16 cellular contexts compared by ENCODE assay signal in genomic region chr19:55390461-55390880, GRCh38. TPM values are rescaled to one million over a fixed set of nuclear protein-coding genes. Genes with fewer than 3 reads are reported as not detected.
DNase-seq lines count a peak whose midpoint lies in the region; ATAC-seq, FAIRE-seq and TF ChIP-seq lines count a peak whose summit lies in the region.
"Had no signal": no experiment of that assay in that cellular context is flagged by ENCODE, and none has a peak within 500 bp of the region (broad histone marks: within the 10 kb centered on the region; RNA-seq: fewer than 3 reads in every experiment).

No MANE protein-coding gene starts in this region.

- H3K9me3 Mint-ChIP-seq in activated CD4-positive, alpha-beta T cell treated with anti-CD3 and anti-CD28 coated beads, Interleukin-2, amount 10 ng/mL, durations not matched to agents 24 days and 14 days, result no peaks in the 10 kb centered on the region

- H4K20me1 ChIP-seq in DND-41 (ENCODE audit: insufficient read depth, low read length) (peaks cover 57% of the 10 kb centered on the region), OCI-LY7 (ENCODE audit: insufficient read depth, low read length) (peaks cover 27% of the 10 kb centered on the region)

- TF ChIP-seq CTCF in A549 (IDR thresholded peaks at IDR 0.05) (no peak), DND-41 (IDR thresholded peaks at IDR 0.05; ENCODE audit: borderline replicate concordance, extremely low read depth, low read length, poor library complexity, severe bottlenecking) (no peak), OCI-LY7 (conservative IDR thresholded peaks at IDR 0.05; ENCODE audit: low read length) (no peak), brain microvascular endothelial cell (IDR thresholded peaks at IDR 0.05; ENCODE audit: low read depth, low read length, missing control alignments) (no peak)

- H3K4me1 ChIP-seq in A549 (peaks cover 61% of the 10 kb centered on the region), DND-41 (ENCODE audit: insufficient read depth, low read length) (peaks cover 33% of the 10 kb centered on the region), OCI-LY7 (ENCODE audit: insufficient read depth, low read length, poor library complexity, severe bottlenecking) (peaks cover 31% of the 10 kb centered on the region)

- WGBS in A549 (ENCODE audit: missing lambda C conversion rate), result 83% methylated on average over 7 of the region's 7 CpGs

- no TSS peak for BruUV-seq in OCI-LY7 (replicated peaks; lab: Mats Ljungman, UMichigan)

- no peak overlapping the region for H3K4me3 Mint-ChIP-seq in activated CD4-positive, alpha-beta T cell treated with anti-CD3 and anti-CD28 coated beads, Interleukin-2, amount 10 ng/mL, durations not matched to agents 24 days and 14 days

- H3K27me3 ChIP-seq in DND-41 (ENCODE audit: insufficient read depth, low read length, poor library complexity), result no peaks in the 10 kb centered on the region
- H3K27me3 ChIP-seq in brain microvascular endothelial cell (replicated peaks), result no peaks in the 10 kb centered on the region

- H3K36me3 ChIP-seq in DND-41 (ENCODE audit: insufficient read depth, low read length) (peaks cover 48% of the 10 kb centered on the region), OCI-LY7 (ENCODE audit: insufficient read depth, low read length) (peaks cover 58% of the 10 kb centered on the region), brain microvascular endothelial cell (replicated peaks) (peaks cover 42% of the 10 kb centered on the region)

- ATAC-seq in A549, result no peak
- no peak for ATAC-seq in DND-41 (ENCODE audit: insufficient read depth, low read depth)
- no peak for ATAC-seq in GM18502 (IDR thresholded peaks at IDR 0.05; ENCODE audit: poor library complexity, unreplicated experiment)

- H3K9me2 ChIP-seq in OCI-LY7 (ENCODE audit: insufficient read depth, low read length), result no peaks in the 10 kb centered on the region

- H2AFZ ChIP-seq in DND-41 (ENCODE audit: low read depth, low read length), result no peak overlapping the region
- H2AFZ ChIP-seq in OCI-LY7 (ENCODE audit: low read length), result no peak overlapping the region

- no peak for TF ChIP-seq RAD21 in A549 (conservative IDR thresholded peaks at IDR 0.05 in 1 of 2, IDR thresholded peaks at IDR 0.05 in 1 of 2)

- peak overlapping the region; percentile 90; the same call in 2 of the 3 replicates for H3K4me2 ChIP-seq in A549
- H3K4me2 ChIP-seq in DND-41 (ENCODE audit: insufficient read depth, low read length), result no peak overlapping the region; the same call in 1 of the 2 replicates
- H3K4me2 ChIP-seq in OCI-LY7 (ENCODE audit: low read length), result peak overlapping the region; percentile 15; the same call in 1 of the 2 replicates

- H3K27me3 Mint-ChIP-seq in activated CD4-positive, alpha-beta T cell treated with anti-CD3 and anti-CD28 coated beads, Interleukin-2, amount 10 ng/mL, durations not matched to agents 24 days and 14 days, result no peaks in the 10 kb centered on the region

- no peak for TF ChIP-seq POLR2A in A549 (IDR thresholded peaks at IDR 0.05; ENCODE audit: low read length)

- in situ Hi-C loops in brain microvascular endothelial cell (cut with HindIII; ENCODE audit: low pct_ligation_motif_present, low sequenced_read_pairs), result loop anchor here (25.0 kb wide), 1 partner anchor 222 kb away; the partner anchor contains the start of genes ZNF524, ZNF784 and ZNF865

- FAIRE-seq in A549 (lab: Jason Lieb, UNC), result no peak
- FAIRE-seq: TTC549 had no signal

- DNase-seq in A549 (ENCODE audit: low read depth in 1 of 2, low spot score in 1 of 2) (no peak), DND-41 (peak; percentile 49), OCI-LY7 (ENCODE audit: low spot score) (no peak), brain microvascular endothelial cell (peak; percentile 37), dermis blood vessel endothelial cell (no peak), AML-193 (lab: John Stamatoyannopoulos, UW) (no peak)
- no peak for DNase-seq in activated CD4-positive, alpha-beta T cell treated with anti-CD3 and anti-CD28 coated beads, Interleukin-2, amount 10 ng/mL, durations not matched to agents 24 days and 14 days
- DNase-seq: activated T-cell treated with anti-CD3 and anti-CD28 coated beads, Interleukin-2, amount 50 U/mL, for 1 hour; Calu3; caudate nucleus; stimulated activated CD4-positive, alpha-beta T cell treated with anti-CD3 and anti-CD28 coated beads, Interleukin-2, amount 100 ng/mL, for 48 hours had no signal

- no peak for TF ChIP-seq EP300 in A549 (IDR thresholded peaks at IDR 0.05)

- H3K79me2 ChIP-seq in DND-41 (ENCODE audit: insufficient read depth, low read length) (peaks cover 41% of the 10 kb centered on the region), OCI-LY7 (ENCODE audit: insufficient read depth, low read depth, low read length) (peaks cover 32% of the 10 kb centered on the region)

- H3K36me3 Mint-ChIP-seq in activated CD4-positive, alpha-beta T cell treated with anti-CD3 and anti-CD28 coated beads, Interleukin-2, amount 10 ng/mL, durations not matched to agents 24 days and 14 days (ENCODE audit: low read depth), result peaks cover 60% of the 10 kb centered on the region

- POLR2A ChIA-PET in A549 (lab: Yijun Ruan, JAX) (interaction anchor here (0.8 to 6.5 kb wide), 5 partner anchors 15 to 273 kb away, joined by 3 to 55 read pairs (median 4); partner anchors contain the start of genes HSPBP1, PPP1R12C and UBE2S), OCI-LY7 (lab: Charles Lee) (interaction anchor here (0.7 to 0.9 kb wide), 2 partner anchors 12 to 233 kb away, joined by 3 read pairs; partner anchors contain the start of gene TNNI3)

- H3K4me1 Mint-ChIP-seq in activated CD4-positive, alpha-beta T cell treated with anti-CD3 and anti-CD28 coated beads, Interleukin-2, amount 10 ng/mL, durations not matched to agents 24 days and 14 days, result peaks cover 28% of the 10 kb centered on the region

- CTCF ChIA-PET in A549 (lab: Yijun Ruan, JAX) (interaction anchor here (0.8 to 7.0 kb wide), 9 partner anchors 12 to 257 kb away, joined by 3 to 38 read pairs (median 6); partner anchors contain the start of genes CCDC106 and UBE2S), OCI-LY7 (lab: Charles Lee; ENCODE audit: unreplicated experiment) (no interaction called here)

- H3K27ac ChIP-seq in A549, result peak overlapping the region in 1 of 2 experiments; percentile 99; a peak in 3 of 6 replicates
- H3K27ac ChIP-seq in DND-41 (ENCODE audit: low read length), result no peak overlapping the region
- H3K27ac ChIP-seq in OCI-LY7 (ENCODE audit: low read depth, low read length, poor library complexity, severe bottlenecking), result peak overlapping the region; percentile 35
- no peak overlapping the region for H3K27ac ChIP-seq in brain microvascular endothelial cell

- H3K9ac ChIP-seq in DND-41 (ENCODE audit: low read depth, low read length), result no peak overlapping the region

- H3K9me3 ChIP-seq in A549 (no peaks in the 10 kb centered on the region), DND-41 (ENCODE audit: insufficient read depth, low read length, severe bottlenecking) (no peaks in the 10 kb centered on the region), OCI-LY7 (ENCODE audit: low read length) (no peaks in the 10 kb centered on the region)

- no peak overlapping the region for H3K27ac Mint-ChIP-seq in activated CD4-positive, alpha-beta T cell treated with anti-CD3 and anti-CD28 coated beads, Interleukin-2, amount 10 ng/mL, durations not matched to agents 24 days and 14 days

- H3K4me3 ChIP-seq in A549 (no peak overlapping the region), DND-41 (ENCODE audit: low read depth in 1 of 2, low read length in 2 of 2) (no peak overlapping the region), OCI-LY7 (ENCODE audit: low read depth, low read length, poor library complexity, severe bottlenecking) (no peak overlapping the region), brain microvascular endothelial cell (ENCODE audit: low read depth, low read length) (no peak overlapping the region)

- intact Hi-C loops in OCI-LY7 (cut with micrococcal nuclease; ENCODE audit: unreplicated experiment), result no loop called here
- intact Hi-C loops in activated CD4-positive, alpha-beta T cell treated with anti-CD3 and anti-CD28 coated beads, Interleukin-2, amount 10 ng/mL, durations not matched to agents 24 days and 14 days (cut with micrococcal nuclease), result no loop called here

RNA-seq across cellular contexts. Expression of gene RPL28, which starts 4.7 kb away (rescaled TPM):
- 329 and 351 TPM in 2 replicates for polyA plus RNA-seq in A549 (2011; rRNA removed)
- polyA plus RNA-seq in A549 (2012; cell fraction: cytosol; rRNA removed), result 2,042 and 2,083 TPM in 2 replicates
- 1,887 and 2,526 TPM in 2 replicates for polyA plus RNA-seq in A549 (2012; cell fraction: nucleus; rRNA removed)
- 2,012 to 2,083 TPM (median 2,037 TPM) in 3 replicates for polyA plus RNA-seq in A549 (2017; fragmentation: RNase III; extraction: RNeasy Plus Mini Kit Qiagen cat#74134 plus additional on column Dnase treatment)
- polyA minus RNA-seq in A549 (2011; rRNA and poly(A)+ RNA removed), result 816 and 1,830 TPM in 2 replicates
- total RNA-seq in OCI-LY7 (2014; rRNA removed; shearing (Covaris generic)), result 847 and 872 TPM in 2 replicates
- total RNA-seq in OCI-LY7 (2022), result 2,656 and 3,234 TPM in 2 replicates
- total RNA-seq in dermis blood vessel endothelial cell, result 257 and 280 TPM in 2 replicates
- total RNA-seq in activated CD4-positive, alpha-beta T cell treated with anti-CD3 and anti-CD28 coated beads, Interleukin-2, amount 10 ng/mL, durations not matched to agents 24 days and 14 days, result 1,992 and 2,022 TPM in 2 replicates

RNA-seq across cellular contexts. Expression of gene TMEM238, which starts 6.4 kb away (rescaled TPM):
- polyA plus RNA-seq in A549 (2011; rRNA removed) (0.37 and 0.70 TPM in 2 replicates), A549 (2017; fragmentation: RNase III; extraction: RNeasy Plus Mini Kit Qiagen cat#74134 plus additional on column Dnase treatment) (2.5 to 3.6 TPM (median 2.7 TPM) in 3 replicates)
- polyA plus RNA-seq in A549 (2012; cell fraction: cytosol; rRNA removed), result 2.0 and 2.9 TPM in 2 replicates
- 1.8 and 4.0 TPM in 2 replicates for polyA plus RNA-seq in A549 (2012; cell fraction: nucleus; rRNA removed)
- polyA minus RNA-seq in A549 (2011; rRNA and poly(A)+ RNA removed), result 0.37 and 0.44 TPM in 2 replicates
- 2.6 and 2.7 TPM in 2 replicates for total RNA-seq in OCI-LY7 (2014; rRNA removed; shearing (Covaris generic))
- total RNA-seq in OCI-LY7 (2022) (6.5 and 7.1 TPM in 2 replicates), dermis blood vessel endothelial cell (0.34 and 1.0 TPM in 2 replicates)
- total RNA-seq in activated CD4-positive, alpha-beta T cell treated with anti-CD3 and anti-CD28 coated beads, Interleukin-2, amount 10 ng/mL, durations not matched to agents 24 days and 14 days, result 9.7 and 11.3 TPM in 2 replicates
- total RNA-seq: LHCN-M2 had no signal
- polyA plus RNA-seq: fibroblast of lung had no signal

RNA-seq across cellular contexts. Expression of gene TMEM190, which starts 13.8 kb away (rescaled TPM):
- 0.58 and 1.1 TPM in 2 replicates for polyA plus RNA-seq in A549 (2011; rRNA removed)
- polyA plus RNA-seq in A549 (2012; cell fraction: cytosol; rRNA removed), result 1.6 and 1.9 TPM in 2 replicates
- 11.6 and 14.4 TPM in 2 replicates for polyA plus RNA-seq in A549 (2012; cell fraction: nucleus; rRNA removed)
- polyA plus RNA-seq in A549 (2017; fragmentation: RNase III; extraction: RNeasy Plus Mini Kit Qiagen cat#74134 plus additional on column Dnase treatment), result 1.2 to 1.9 TPM (median 1.7 TPM) in 3 replicates
- 0.41 TPM in 1 of 2 replicates, not detected in the other for polyA minus RNA-seq in A549 (2011; rRNA and poly(A)+ RNA removed)
- total RNA-seq in OCI-LY7 (2014; rRNA removed; shearing (Covaris generic)), result not detected in 2 replicates
- not detected in 2 replicates for total RNA-seq in OCI-LY7 (2022)
- not detected in 2 replicates for total RNA-seq in dermis blood vessel endothelial cell
- total RNA-seq in activated CD4-positive, alpha-beta T cell treated with anti-CD3 and anti-CD28 coated beads, Interleukin-2, amount 10 ng/mL, durations not matched to agents 24 days and 14 days, result not detected in 2 replicates
- total RNA-seq: Calu3, fibroblast of lung, LHCN-M2, pulmonary artery endothelial cell had no signal

RNA-seq across cellular contexts. Expression of gene UBE2S, which starts 17.1 kb away (rescaled TPM):
- 139 and 153 TPM in 2 replicates for polyA plus RNA-seq in A549 (2011; rRNA removed)
- polyA plus RNA-seq in A549 (2012; cell fraction: cytosol; rRNA removed), result 416 and 480 TPM in 2 replicates
- 268 and 301 TPM in 2 replicates for polyA plus RNA-seq in A549 (2012; cell fraction: nucleus; rRNA removed)
- polyA plus RNA-seq in A549 (2017; fragmentation: RNase III; extraction: RNeasy Plus Mini Kit Qiagen cat#74134 plus additional on column Dnase treatment), result 267 to 300 TPM (median 295 TPM) in 3 replicates
- polyA minus RNA-seq in A549 (2011; rRNA and poly(A)+ RNA removed), result 169 and 175 TPM in 2 replicates
- total RNA-seq in OCI-LY7 (2014; rRNA removed; shearing (Covaris generic)), result 682 and 848 TPM in 2 replicates
- 285 and 321 TPM in 2 replicates for total RNA-seq in OCI-LY7 (2022)
- total RNA-seq in dermis blood vessel endothelial cell, result 47.8 and 96.0 TPM in 2 replicates
- total RNA-seq in activated CD4-positive, alpha-beta T cell treated with anti-CD3 and anti-CD28 coated beads, Interleukin-2, amount 10 ng/mL, durations not matched to agents 24 days and 14 days, result 227 and 248 TPM in 2 replicates

RNA-seq across cellular contexts. Expression of gene IL11, which starts 20.2 kb away (rescaled TPM):
- polyA plus RNA-seq in A549 (2011; rRNA removed), result 42.1 and 52.4 TPM in 2 replicates
- polyA plus RNA-seq in A549 (2012; cell fraction: cytosol; rRNA removed), result 27.4 and 54.2 TPM in 2 replicates
- polyA plus RNA-seq in A549 (2012; cell fraction: nucleus; rRNA removed), result 89.3 and 99.2 TPM in 2 replicates
- polyA plus RNA-seq in A549 (2017; fragmentation: RNase III; extraction: RNeasy Plus Mini Kit Qiagen cat#74134 plus additional on column Dnase treatment), result 91.7 to 115 TPM (median 100.0 TPM) in 3 replicates
- polyA minus RNA-seq in A549 (2011; rRNA and poly(A)+ RNA removed), result 19.6 and 26.4 TPM in 2 replicates
- total RNA-seq in OCI-LY7 (2014; rRNA removed; shearing (Covaris generic)), result 0.32 TPM in 1 of 2 replicates, not detected in the other
- total RNA-seq in OCI-LY7 (2022), result 0.46 and 0.55 TPM in 2 replicates
- 0.17 TPM in 1 of 2 replicates, not detected in the other for total RNA-seq in dermis blood vessel endothelial cell
- 0.21 TPM in 1 of 2 replicates, not detected in the other for total RNA-seq in activated CD4-positive, alpha-beta T cell treated with anti-CD3 and anti-CD28 coated beads, Interleukin-2, amount 10 ng/mL, durations not matched to agents 24 days and 14 days

Comparison
In these comparisons a context has a peak if more than half of its experiments do, and no peak if none do; other contexts are left out.
1. DNase-seq: peak in DND-41 (single experiment) and brain microvascular endothelial cell (single experiment); none in A549 (0 of 2), OCI-LY7 (single experiment), dermis blood vessel endothelial cell (single experiment), AML-193 (0 of 2) and activated CD4-positive, alpha-beta T cell treated with anti-CD3 and anti-CD28 coated beads, Interleukin-2, amount 10 ng/mL, durations not matched to agents 24 days and 14 days (single experiment).